ENCODE assay signal across 4 cellular contexts in genomic region chr5:86571109-86571508, GRCh38. TPM values are rescaled to one million over a fixed set of nuclear protein-coding genes. Genes with fewer than 3 reads are reported as not detected.
DNase-seq lines count a peak whose midpoint lies in the region; ATAC-seq, FAIRE-seq and TF ChIP-seq lines count a peak whose summit lies in the region.
"Not testable (repeated sequence)": the region's sequence is repeated elsewhere in the genome, so short reads cannot be mapped to it uniquely, and the experiment has no call there.

No MANE protein-coding gene starts in this region.

- CTCF ChIA-PET in A549 (lab: Yijun Ruan, JAX); K562 (lab: Yijun Ruan, JAX; ENCODE audit: low intra/inter-chr PET ratio): not testable (repeated sequence)

- not testable (repeated sequence) for TF ChIP-seq POLR2A in A549 (IDR thresholded peaks at IDR 0.05; ENCODE audit: low read length)
- peak; percentile 35; the same call in 1 of the 2 replicates for TF ChIP-seq POLR2A in K562 (conservative IDR thresholded peaks at IDR 0.05)

- H2AFZ ChIP-seq in Loucy (ENCODE audit: low read length) (0 out of 2 replicates have a peak overlapping the region, but pooled peaks have one; percentile 55), K562 (ENCODE audit: low read depth, low read length) (peak overlapping the region; percentile 99)

- not testable (repeated sequence) for ATAC-seq in A549
- ATAC-seq in K562 = peak; percentile 37

- not testable (repeated sequence) for H3K4me1 ChIP-seq in A549; Loucy (ENCODE audit: insufficient read depth, low read length, poor library complexity, severe bottlenecking)
- peaks cover 9 to 12% of the 10 kb centered on the region in 2 experiments; a peak in 4 of 5 replicates for H3K4me1 ChIP-seq in K562 (replicated peaks in 1 of 2; ENCODE audit: control insufficient read depth in 2 of 2, insufficient read depth in 2 of 2, low read length in 2 of 2)

- H3K27ac ChIP-seq in A549 (peak overlapping the region; percentile 82 to 87; a peak in 5 of 6 replicates), K562 (ENCODE audit: extremely low read depth, low read depth, low read length) (peak overlapping the region; percentile 71)

- H3K79me2 ChIP-seq in Loucy (ENCODE audit: insufficient read depth, low read length); K562 (ENCODE audit: control insufficient read depth, insufficient read depth, low read length): not testable (repeated sequence)

- not testable (repeated sequence) for TF ChIP-seq RAD21 in A549 (conservative IDR thresholded peaks at IDR 0.05 in 1 of 2, IDR thresholded peaks at IDR 0.05 in 1 of 2); K562 (CRISPR knock-in tag; conservative IDR thresholded peaks at IDR 0.05 in 1 of 2, IDR thresholded peaks at IDR 0.05 in 1 of 2)

- peak overlapping the region; percentile 74 for H3K4me2 ChIP-seq in A549
- not testable (repeated sequence) for H3K4me2 ChIP-seq in Loucy (ENCODE audit: low read depth, low read length, poor library complexity, severe bottlenecking)
- peak overlapping the region; percentile 99 for H3K4me2 ChIP-seq in K562 (ENCODE audit: insufficient read depth, low read length)

- not testable (repeated sequence) for TF ChIP-seq EP300 in A549 (IDR thresholded peaks at IDR 0.05); K562 (IDR thresholded peaks at IDR 0.05; ENCODE audit: low read length)

- FAIRE-seq in A549 (lab: Jason Lieb, UNC); K562 (lab: Jason Lieb, UNC): not testable (repeated sequence)

- not testable (repeated sequence) for H4K20me1 ChIP-seq in Loucy (ENCODE audit: insufficient read depth, low read length, poor library complexity, severe bottlenecking); K562 (replicated peaks; ENCODE audit: control insufficient read depth, insufficient read depth, low read length)

- intact Hi-C loops in K562 (cut with micrococcal nuclease) = loop anchor here (2.0 to 5.0 kb wide), 3 partner anchors 44 to 64 kb away; partner anchors contain the start of gene COX7C

- H3K36me3 ChIP-seq in Loucy (ENCODE audit: insufficient read depth, low read length); K562 (ENCODE audit: control insufficient read depth, insufficient read depth, low read length): not testable (repeated sequence)

- 82% methylated on average over 12 of the region's 12 CpGs for WGBS in A549 (ENCODE audit: missing lambda C conversion rate)
- 49% methylated on average over 8 of the region's 12 CpGs for WGBS in K562 (ENCODE audit: insufficient coverage, low coverage, missing lambda C conversion rate)

- BruUV-seq in K562 (replicated peaks; lab: Mats Ljungman, UMichigan) = not testable (repeated sequence)

- not testable (repeated sequence) for TF ChIP-seq CTCF in A549 (IDR thresholded peaks at IDR 0.05); Loucy (conservative IDR thresholded peaks at IDR 0.05; ENCODE audit: low read length); K562 (IDR thresholded peaks at IDR 0.05 in 2 of 3, conservative IDR thresholded peaks at IDR 0.05 in 1 of 3; ENCODE audit: insufficient read depth in 2 of 3, low read depth in 1 of 3, low read length in 3 of 3)

- H3K9ac ChIP-seq in Loucy (ENCODE audit: low read depth, low read length, poor library complexity, severe bottlenecking) = not testable (repeated sequence)
- peak overlapping the region in 1 of 2 experiments; percentile 74; a peak in 2 of 4 replicates for H3K9ac ChIP-seq in K562 (ENCODE audit: insufficient read depth in 1 of 2, low read depth in 2 of 2, low read length in 2 of 2)

- not testable (repeated sequence) for H3K9me2 ChIP-seq in Loucy (replicated peaks; ENCODE audit: low read depth, low read length)

- H3K9me1 ChIP-seq in K562 (ENCODE audit: control insufficient read depth, insufficient read depth, low read length) = not testable (repeated sequence)

- not testable (repeated sequence) for DNase-seq in A549 (ENCODE audit: low read depth in 1 of 2, low spot score in 1 of 2); K562 (ENCODE audit: extremely low read depth in 1 of 4, low spot score in 3 of 4)
- DNase-seq in DMS53 (lab: John Stamatoyannopoulos, UW) = peak; percentile 81

- H3K4me3 ChIP-seq in A549; Loucy (ENCODE audit: low read length, poor library complexity, severe bottlenecking): not testable (repeated sequence)
- H3K4me3 ChIP-seq in K562 = 0 out of 2 replicates have a peak overlapping the region, but pooled peaks have one; percentile 56

- H3F3A ChIP-seq in Loucy (ENCODE audit: low read depth) = not testable (repeated sequence)

- not testable (repeated sequence) for H3K9me3 ChIP-seq in A549; Loucy (ENCODE audit: insufficient read depth, low read depth, low read length); K562 (replicated peaks; ENCODE audit: control insufficient read depth, insufficient read depth, low read depth, low read length)

- not testable (repeated sequence) for H3K27me3 ChIP-seq in Loucy (ENCODE audit: insufficient read depth, low read length, poor library complexity, severe bottlenecking); K562 (ENCODE audit: control insufficient read depth in 2 of 2, insufficient read depth in 2 of 2, low read length in 2 of 2)

- POLR2A ChIA-PET in A549 (lab: Yijun Ruan, JAX); K562 (lab: Yijun Ruan, JAX): not testable (repeated sequence)

- in situ Hi-C loops in K562 (cut with MboI) = not testable (repeated sequence)

RNA-seq across cellular contexts. Expression of gene COX7C, which starts 46.6 kb away (rescaled TPM):
- 807 and 842 TPM in 2 replicates for polyA plus RNA-seq in A549 (2011; rRNA removed)
- polyA plus RNA-seq in A549 (2012; cell fraction: cytosol; rRNA removed) = 588 and 752 TPM in 2 replicates
- polyA plus RNA-seq in A549 (2012; cell fraction: nucleus; rRNA removed) = 165 and 268 TPM in 2 replicates
- polyA plus RNA-seq in A549 (2017; fragmentation: RNase III; extraction: RNeasy Plus Mini Kit Qiagen cat#74134 plus additional on column Dnase treatment) = 1,142 to 1,182 TPM (median 1,143 TPM) in 3 replicates
- polyA minus RNA-seq in A549 (2011; rRNA and poly(A)+ RNA removed) = 53.6 and 75.7 TPM in 2 replicates
- total RNA-seq in K562 (2011; cell fraction: chromatin; rRNA removed; ENCODE audit: low replicate concordance) = 39.6 and 68.4 TPM in 2 replicates
- 73.2 and 75.5 TPM in 2 replicates for total RNA-seq in K562 (2011; cell fraction: nucleolus; rRNA removed)
- total RNA-seq in K562 (2011; cell fraction: nucleoplasm; rRNA removed) = 107 and 167 TPM in 2 replicates
- 459 and 581 TPM in 2 replicates for total RNA-seq in K562 (2014; rRNA removed)
- total RNA-seq in K562 (2014; rRNA removed; fragmentation: Illumina TruSeq; extraction: Trizol) = 951 and 996 TPM in 2 replicates
- 561 and 576 TPM in 2 replicates for total RNA-seq in K562 (2015; rRNA removed; fragmentation: Illumina TruSeq; extraction: Trizol)
- 730 and 822 TPM in 2 replicates for total RNA-seq in K562 (2021)
- polyA plus RNA-seq in K562 (2011; rRNA removed) = 1,150 and 1,333 TPM in 2 replicates
- 411 and 948 TPM in 2 replicates for polyA plus RNA-seq in K562 (2011; cell fraction: cytosol; rRNA removed)
- polyA plus RNA-seq in K562 (2011; cell fraction: nucleus; rRNA removed) = 149 and 364 TPM in 2 replicates
- polyA plus RNA-seq in K562 (2012) = 913 and 3,555 TPM in 2 replicates
- polyA plus RNA-seq in K562 (2014; fragmentation: Illumina TruSeq; extraction: Trizol) = 742 and 771 TPM in 2 replicates
- 1,000 to 10,000 TPM; 1,621 to 1,783 TPM for polyA plus RNA-seq in K562 (2014; fragmentation: Nextera tagmentation; extraction: Ambion mirVana)
- 930 and 1,039 TPM in 2 replicates for polyA plus RNA-seq in K562 (2014; rRNA removed)
- polyA minus RNA-seq in K562 (2011; rRNA and poly(A)+ RNA removed) = 427 and 442 TPM in 2 replicates
- 78.5 and 106 TPM in 2 replicates for polyA minus RNA-seq in K562 (2011; cell fraction: cytosol; rRNA and poly(A)+ RNA removed)
- 34.6 and 67.1 TPM in 2 replicates for polyA minus RNA-seq in K562 (2011; cell fraction: nucleus; rRNA and poly(A)+ RNA removed)
